Comparison of ENCODE assay signal across 28 cellular contexts in the genomic region with DNA sequence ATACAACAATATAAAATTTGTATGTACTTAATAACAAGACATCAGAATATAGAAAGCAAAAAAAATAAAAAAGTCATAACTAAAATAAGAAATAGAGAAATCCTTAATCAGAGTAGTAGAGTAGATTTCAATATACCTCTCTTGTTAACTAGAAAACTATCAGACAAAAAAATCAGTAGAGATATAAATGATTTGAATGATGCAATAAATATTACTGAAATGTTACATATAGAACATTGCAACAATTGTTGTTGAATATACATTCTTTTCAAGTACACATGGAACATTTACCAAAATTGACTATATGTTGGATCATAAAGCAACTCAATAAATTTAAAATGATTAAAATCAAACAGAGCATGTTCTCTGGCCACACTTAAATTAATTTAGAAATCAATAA.
"Had no signal": no experiment of that assay in that cellular context is flagged by ENCODE, and none has a peak within 500 bp of the region (broad histone marks: within the 10 kb centered on the region; RNA-seq: fewer than 3 reads in every experiment).

No MANE protein-coding gene starts in this region.

- H3K27me3 ChIP-seq: sigmoid colon, testis, thyroid gland, upper lobe of left lung, vagina had no signal

- H3K4me3 ChIP-seq: hepatocyte, left lung, lower lobe of right lung, sigmoid colon, smooth muscle cell, testis, thyroid gland, transverse colon, upper lobe of left lung, vagina had no signal

- H3K4me2 ChIP-seq: hepatocyte, smooth muscle cell had no signal

- FAIRE-seq: keratinocyte had no signal

- H3K4me1 Mint-ChIP-seq: naive thymus-derived CD8-positive, alpha-beta T cell; nephron; neural crest cell; stimulated activated memory B cell treated with anti-CD40 and anti-IgM and Interleukin-4, amounts not matched to agents 10 μg/mL and 1 μg/mL and 100 μg/mL, for 72 hours; stimulated activated naive CD8-positive, alpha-beta T cell treated with anti-CD3 and anti-CD28 coated beads, Interleukin-15, amount 100 ng/mL, for 72 hours had no signal

- ATAC-seq: left colon; left lung; lower lobe of right lung; naive thymus-derived CD8-positive, alpha-beta T cell; right cardiac atrium; stimulated activated memory B cell treated with anti-CD40 and anti-IgM and Interleukin-4, amounts not matched to agents 10 μg/mL and 1 μg/mL and 100 μg/mL, for 72 hours; stimulated activated naive CD8-positive, alpha-beta T cell treated with anti-CD3 and anti-CD28 coated beads, Interleukin-15, amount 100 ng/mL, for 72 hours had no signal

- H3K27ac Mint-ChIP-seq: naive thymus-derived CD8-positive, alpha-beta T cell; nephron; progenitor cell of endocrine pancreas; stimulated activated memory B cell treated with anti-CD40 and anti-IgM and Interleukin-4, amounts not matched to agents 10 μg/mL and 1 μg/mL and 100 μg/mL, for 72 hours; stimulated activated naive CD8-positive, alpha-beta T cell treated with anti-CD3 and anti-CD28 coated beads, Interleukin-15, amount 100 ng/mL, for 72 hours had no signal

- H3K4me1 ChIP-seq: left lung, lower lobe of right lung, sigmoid colon, testis, thyroid gland, transverse colon, upper lobe of left lung, vagina had no signal

- H3K36me3 ChIP-seq: left lung, lower lobe of right lung, sigmoid colon, thyroid gland, transverse colon, upper lobe of left lung, vagina had no signal

- DNase-seq: left colon; left lung; lower lobe of right lung; mammary epithelial cell; mesenchymal stem cell; naive thymus-derived CD8-positive, alpha-beta T cell; nucleus accumbens; right cardiac atrium; sigmoid colon; stimulated activated CD4-positive, alpha-beta T cell treated with anti-CD3 and anti-CD28 coated beads, Interleukin-1b, Interleukin-23, amount 100 ng/mL, for 48 hours; stimulated activated CD4-positive, alpha-beta T cell treated with anti-CD3 and anti-CD28 coated beads, Interleukin-2, amount 100 ng/mL, for 48 hours; stimulated activated CD4-positive, alpha-beta T cell treated with anti-CD3 and anti-CD28 coated beads, Interleukin-4, amount 100 ng/mL, for 4 hours; stimulated activated CD8-positive, alpha-beta memory T cell treated with anti-CD3 and anti-CD28 coated beads, Interleukin-4, amount 100 ng/mL, for 48 hours; stimulated activated naive CD4-positive, alpha-beta T cell treated with Interleukin-2 at 50 U/mL for 16 hours; stimulated activated naive CD8-positive, alpha-beta T cell treated with anti-CD3 and anti-CD28 coated beads, Interleukin-15, amount 100 ng/mL, for 72 hours; substantia nigra; testis; thyroid gland; transverse colon; upper lobe of left lung had no signal

- H3K4me3 Mint-ChIP-seq: naive thymus-derived CD8-positive, alpha-beta T cell; nephron; neural crest cell; stimulated activated memory B cell treated with anti-CD40 and anti-IgM and Interleukin-4, amounts not matched to agents 10 μg/mL and 1 μg/mL and 100 μg/mL, for 72 hours; stimulated activated naive CD8-positive, alpha-beta T cell treated with anti-CD3 and anti-CD28 coated beads, Interleukin-15, amount 100 ng/mL, for 72 hours had no signal

- H2AFZ ChIP-seq: hepatocyte had no signal

- H3K27ac ChIP-seq: hepatocyte, left lung, lower lobe of right lung, sigmoid colon, testis, thyroid gland, transverse colon, upper lobe of left lung, vagina had no signal

- H3K9me3 ChIP-seq: lower lobe of right lung, sigmoid colon, testis, thyroid gland, transverse colon, vagina had no signal
